Comparison of ENCODE assay signal across 8 cellular contexts in genomic region chr1:51594716-51595115, GRCh38.
"Had no signal": no experiment of that assay in that cellular context is flagged by ENCODE, and none has a peak within 500 bp of the region (broad histone marks: within the 10 kb centered on the region; RNA-seq: fewer than 3 reads in every experiment).

No MANE protein-coding gene starts in this region.

- DNase-seq: GDM1, GF-D8 had no signal

- FAIRE-seq: G401.6, GM12878, GM12891, GM12892, GM18507, GM19239 had no signal

- ATAC-seq: GM12878 had no signal

- H3K4me3 ChIP-seq: GM12878 had no signal
